Comparison of ENCODE assay signal across 1 cellular context in the genomic region with DNA sequence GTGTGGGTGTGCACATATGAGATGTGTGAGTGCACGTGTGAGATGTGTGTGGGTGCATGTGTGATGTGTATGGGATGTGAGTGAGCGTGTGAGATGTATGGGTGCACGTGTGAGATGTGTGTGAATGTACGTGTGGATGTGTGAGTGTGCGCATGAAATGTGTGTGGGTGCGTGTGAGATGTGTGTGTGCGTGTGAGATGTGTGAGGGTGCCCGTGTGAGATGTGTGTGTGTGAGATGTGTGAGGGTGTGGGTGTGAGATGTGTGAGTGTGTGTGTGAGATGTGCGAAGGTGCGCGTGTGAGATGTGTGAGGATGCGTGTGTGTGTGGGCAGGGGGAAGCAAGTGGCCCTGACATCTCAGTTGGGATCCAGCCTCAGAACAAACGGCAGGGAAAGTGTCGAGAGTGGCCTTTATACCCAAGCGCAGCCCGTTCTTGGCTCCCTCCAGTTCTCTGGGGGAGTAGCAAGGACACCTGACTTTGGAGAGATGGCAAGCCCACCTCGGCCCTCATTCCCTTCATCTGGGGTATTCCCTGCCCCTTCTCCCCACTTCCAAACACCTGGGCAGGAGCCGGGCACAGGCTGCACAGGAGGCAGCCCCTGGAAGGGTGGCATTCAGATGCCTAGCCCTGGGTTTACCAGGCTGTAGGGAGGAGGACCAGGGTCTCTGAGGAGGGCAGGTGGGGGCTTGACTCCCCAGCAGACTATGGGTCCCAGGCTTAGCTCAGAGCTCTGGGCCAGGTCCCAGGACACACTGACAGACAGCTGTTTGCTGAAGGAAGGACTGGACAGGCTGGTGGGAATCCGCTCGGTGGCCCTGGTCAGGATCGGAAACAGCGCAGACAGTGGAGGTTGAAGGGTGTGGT.
TF ChIP-seq lines count a peak whose summit lies in the region.

No MANE protein-coding gene starts in this region.

TF ChIP-seq in HEK293, 187 proteins besides CTCF, POLR2A, EP300 and RAD21 (continued from another document):
- TF ChIP-seq, protein P1, sequence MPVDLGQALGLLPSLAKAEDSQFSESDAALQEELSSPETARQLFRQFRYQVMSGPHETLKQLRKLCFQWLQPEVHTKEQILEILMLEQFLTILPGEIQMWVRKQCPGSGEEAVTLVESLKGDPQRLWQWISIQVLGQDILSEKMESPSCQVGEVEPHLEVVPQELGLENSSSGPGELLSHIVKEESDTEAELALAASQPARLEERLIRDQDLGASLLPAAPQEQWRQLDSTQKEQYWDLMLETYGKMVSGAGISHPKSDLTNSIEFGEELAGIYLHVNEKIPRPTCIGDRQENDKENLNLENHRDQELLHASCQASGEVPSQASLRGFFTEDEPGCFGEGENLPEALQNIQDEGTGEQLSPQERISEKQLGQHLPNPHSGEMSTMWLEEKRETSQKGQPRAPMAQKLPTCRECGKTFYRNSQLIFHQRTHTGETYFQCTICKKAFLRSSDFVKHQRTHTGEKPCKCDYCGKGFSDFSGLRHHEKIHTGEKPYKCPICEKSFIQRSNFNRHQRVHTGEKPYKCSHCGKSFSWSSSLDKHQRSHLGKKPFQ (tag by site-specific recombination; IDR thresholded peaks at IDR 0.05) = 0 out of 2 replicates have a peak, but pooled peaks have one; percentile 48
